Comparison of ENCODE assay signal across 20 cellular contexts in the genomic region with DNA sequence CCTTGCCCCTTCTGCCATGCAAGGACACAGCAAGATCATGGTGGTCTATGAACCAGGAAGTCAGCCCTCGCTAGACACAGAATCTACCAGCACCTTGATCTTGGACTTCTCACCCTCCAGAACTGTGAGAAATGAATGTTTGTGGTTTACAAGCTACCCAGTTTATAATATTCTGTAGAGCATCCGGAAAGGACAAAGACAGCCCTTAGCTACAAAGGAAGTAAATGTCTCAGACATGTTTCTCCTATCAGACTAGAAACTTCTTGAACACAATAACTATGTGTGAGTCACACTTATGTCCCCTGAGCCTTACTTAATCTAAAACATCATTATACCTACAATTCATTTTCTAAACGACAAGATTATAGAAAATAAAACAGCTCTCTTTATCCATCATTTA.
A peak's percentile ranks its signal among the peaks of the same experiment; 100 is the strongest.
DNase-seq lines count a peak whose midpoint lies in the region; ATAC-seq, FAIRE-seq and TF ChIP-seq lines count a peak whose summit lies in the region.
"Had no signal": no experiment of that assay in that cellular context is flagged by ENCODE, and none has a peak within 500 bp of the region (broad histone marks: within the 10 kb centered on the region; RNA-seq: fewer than 3 reads in every experiment).

No MANE protein-coding gene starts in this region.

- H3K36me3 ChIP-seq in astrocyte (ENCODE audit: insufficient read depth, low read length) (no peaks in the 10 kb centered on the region), vagina (no peaks in the 10 kb centered on the region)
- H3K36me3 ChIP-seq: BE2C, MG63 had no signal

- no peak overlapping the region for H3K4me2 ChIP-seq in astrocyte (ENCODE audit: low read length)
- H3K4me2 ChIP-seq: SK-N-SH had no signal

- TF ChIP-seq POLR2A in H54 (IDR thresholded peaks at IDR 0.05; ENCODE audit: low read depth, low read length): no peak
- no peak for TF ChIP-seq POLR2A in vagina (IDR thresholded peaks at IDR 0.05)

- H3K4me3 ChIP-seq in AG10803 (ENCODE audit: low read length) (no peak overlapping the region), astrocyte (ENCODE audit: insufficient read depth, low read depth, low read length) (no peak overlapping the region), vagina (no peak overlapping the region)
- H3K4me3 ChIP-seq: K562, MG63 had no signal

- DNase-seq in AG10803 (ENCODE audit: low read depth) (peak; percentile 3), HT1080 (ENCODE audit: low read depth) (peak; percentile 74), astrocyte (ENCODE audit: low read depth) (peak; percentile 56), foreskin melanocyte (peak; percentile 52), Right ventricle myocardium superior (no peak), H54 (ENCODE audit: insufficient read length, low spot score) (no peak), vagina (ENCODE audit: extremely low spot score in 2 of 2) (no peak)
- DNase-seq: BE2C, MG63, NCI-H1417, NCI-H1694 treated with DMSO at 0.1 percent for 48 hours, NCI-H2081 treated with DMSO at 0.1 percent for 48 hours, NCI-H2171 treated with DMSO at 0.1 percent for 48 hours, NCI-H446, NCI-H526, SHP77 treated with DMSO at 0.1 percent for 48 hours, SK-N-SH had no signal

- H3K4me1 ChIP-seq in astrocyte (ENCODE audit: insufficient read depth, low read length) (no peaks in the 10 kb centered on the region), vagina (no peaks in the 10 kb centered on the region)
- H3K4me1 ChIP-seq: BE2C had no signal

- H3K9me3 Mint-ChIP-seq in astrocyte (ENCODE audit: unreplicated experiment): peaks cover 2% of the 10 kb centered on the region

- no peak overlapping the region for H2AFZ ChIP-seq in astrocyte (ENCODE audit: low read depth, low read length)

- H3K79me2 ChIP-seq in astrocyte (ENCODE audit: insufficient read depth, low read length): no peaks in the 10 kb centered on the region

- H3K4me1 Mint-ChIP-seq in astrocyte (ENCODE audit: low read depth, unreplicated experiment): peaks cover 34% of the 10 kb centered on the region

- no peak overlapping the region for H3K9ac ChIP-seq in astrocyte (ENCODE audit: low read length)
- H3K9ac ChIP-seq: SK-N-SH had no signal

- no peak for ATAC-seq in Right ventricle myocardium superior (ENCODE audit: poor library complexity)
- no peak for ATAC-seq in GM18861 (IDR thresholded peaks at IDR 0.05; ENCODE audit: unreplicated experiment)
- ATAC-seq: K562 had no signal

- H3K27me3 Mint-ChIP-seq in astrocyte (ENCODE audit: low read depth, unreplicated experiment): no peaks in the 10 kb centered on the region

- H4K20me1 ChIP-seq in astrocyte (ENCODE audit: insufficient read depth, low read length): no peaks in the 10 kb centered on the region

- no peak overlapping the region for H3K4me3 Mint-ChIP-seq in astrocyte (ENCODE audit: unreplicated experiment)

- peak overlapping the region; percentile 55 for H3K27ac Mint-ChIP-seq in astrocyte (ENCODE audit: unreplicated experiment)

- FAIRE-seq in astrocyte (lab: Jason Lieb, UNC) (no peak), H54 (lab: Jason Lieb, UNC) (no peak)
- FAIRE-seq: H1, K562 had no signal

- H3K9me3 ChIP-seq in astrocyte (ENCODE audit: insufficient read depth, low read depth, low read length) (no peaks in the 10 kb centered on the region), vagina (no peaks in the 10 kb centered on the region)
- H3K9me3 ChIP-seq: BE2C, MG63, SK-N-SH had no signal

- intact Hi-C loops in Right ventricle myocardium superior (cut with DNase I): no loop called here
- intact Hi-C loops in vagina (cut with DNase I): no loop called here

- H3K27me3 ChIP-seq in astrocyte (ENCODE audit: insufficient read depth, low read length): no peaks in the 10 kb centered on the region
- no peaks in the 10 kb centered on the region for H3K27me3 ChIP-seq in vagina
- H3K27me3 ChIP-seq: BE2C, MG63 had no signal

- H3K27ac ChIP-seq in astrocyte (ENCODE audit: low read depth, low read length) (no peak overlapping the region), vagina (no peak overlapping the region)

- no peaks in the 10 kb centered on the region for H3K36me3 Mint-ChIP-seq in astrocyte (ENCODE audit: low read depth, unreplicated experiment)

- TF ChIP-seq CTCF in AG10803 (conservative IDR thresholded peaks at IDR 0.05; ENCODE audit: low read length) (no peak), astrocyte (IDR thresholded peaks at IDR 0.05; ENCODE audit: insufficient read depth, low read depth, low read length) (no peak), vagina (IDR thresholded peaks at IDR 0.05) (no peak)

Comparison
In these comparisons a context has a peak if more than half of its experiments do, and no peak if none do; other contexts are left out.
1. DNase-seq: peak in AG10803 (single experiment), HT1080 (single experiment), astrocyte (single experiment) and foreskin melanocyte (single experiment); none in Right ventricle myocardium superior (single experiment), H54 (single experiment) and vagina (0 of 2).